In genomic region chr4:10965196-10965595, GRCh38 we compare ENCODE assay signal across 15 cellular contexts.
"Had no signal": no experiment of that assay in that cellular context is flagged by ENCODE, and none has a peak within 500 bp of the region (broad histone marks: within the 10 kb centered on the region; RNA-seq: fewer than 3 reads in every experiment).

No MANE protein-coding gene starts in this region.

- H3K4me1 ChIP-seq: gastrocnemius medialis had no signal

- H3K4me3 ChIP-seq: coronary artery, gastrocnemius medialis, ovary, thoracic aorta had no signal

- H3K36me3 ChIP-seq: gastrocnemius medialis, ovary, thoracic aorta had no signal

- H3K9me3 ChIP-seq: gastrocnemius medialis, ovary, thoracic aorta had no signal

- DNase-seq: activated CD4-positive, alpha-beta memory T cell treated with anti-CD3 and anti-CD28 coated beads for 36 hours; activated gamma-delta T cell; activated T-cell treated with anti-CD3 and anti-CD28 coated beads, Interleukin-2, amount 50 U/mL, for 4 hours; aorta; effector CD8-positive, alpha-beta T cell; gastrocnemius medialis; kidney; left ventricle myocardium superior; mesenchymal stem cell; ovary; stimulated activated CD4-positive, alpha-beta T cell treated with anti-CD3 and anti-CD28 coated beads, Interleukin-4, amount 100 ng/mL, for 24 hours; stimulated activated naive CD8-positive, alpha-beta T cell treated with anti-CD3 and anti-CD28 coated beads, Interleukin-15, amount 100 ng/mL, for 72 hours; T1000 had no signal

- H3K27me3 ChIP-seq: gastrocnemius medialis, ovary had no signal

- H3K27ac ChIP-seq: coronary artery, gastrocnemius medialis, ovary, thoracic aorta had no signal
